Comparison of ENCODE assay signal across 35 cellular contexts in the genomic region with DNA sequence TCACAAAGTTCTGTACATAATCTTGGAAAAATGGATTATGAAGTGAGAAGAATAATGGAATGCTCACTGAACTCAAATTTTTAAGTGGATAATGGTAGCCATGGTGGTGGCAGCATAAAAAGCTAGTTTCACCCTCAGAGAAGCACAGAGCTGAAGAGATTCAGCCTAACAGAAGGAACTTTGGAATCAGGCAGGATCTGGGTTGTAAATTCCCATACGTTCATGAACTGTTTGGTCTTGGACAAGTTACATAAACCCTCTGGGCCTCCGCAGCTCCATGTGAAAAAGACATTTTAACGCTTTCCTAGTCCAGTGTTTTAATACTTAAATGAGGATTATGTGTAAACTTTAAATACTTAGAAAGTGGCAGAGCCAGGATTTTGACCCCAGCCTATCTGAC.
"Had no signal": no experiment of that assay in that cellular context is flagged by ENCODE, and none has a peak within 500 bp of the region (broad histone marks: within the 10 kb centered on the region; RNA-seq: fewer than 3 reads in every experiment).

No MANE protein-coding gene starts in this region.

- H3K27me3 Mint-ChIP-seq: dendritic cell treated with granulocyte-macrophage colony-stimulating factor and Interleukin-4, amounts not matched to agents 40 ng/mL and 50 ng/mL, for 4 days had no signal

- H3K9me3 Mint-ChIP-seq: activated CD4-positive, alpha-beta memory T cell treated with anti-CD3 and anti-CD28 coated beads for 36 hours; activated CD4-positive, alpha-beta T cell treated with anti-CD3 and anti-CD28 coated beads, Interleukin-2, amount 10 ng/mL, durations not matched to agents 24 days and 14 days; activated naive CD4-positive, alpha-beta T cell treated with anti-CD3 and anti-CD28 coated beads, Interleukin-2, amount 10 ng/mL, durations not matched to agents 7 days and 5 days; activated naive CD8-positive, alpha-beta T cell treated with anti-CD3 and anti-CD28 coated beads, Interleukin-2, amount 10 ng/mL, durations not matched to agents 7 days and 5 days; activated T-cell treated with anti-CD3 and anti-CD28 coated beads, Interleukin-2, amount 50 U/mL, for 72 hours; T-helper 2 cell treated with Interferon-gamma antibody and Interleukin-4, amounts not matched to agents 5 μg/mL and 100 μg/mL, for 36 hours had no signal

- H3K27ac Mint-ChIP-seq: activated CD4-positive, alpha-beta memory T cell treated with anti-CD3 and anti-CD28 coated beads for 36 hours; activated CD4-positive, alpha-beta T cell treated with anti-CD3 and anti-CD28 coated beads for 36 hours; activated CD4-positive, alpha-beta T cell treated with anti-CD3 and anti-CD28 coated beads, Interleukin-2, amount 10 ng/mL, durations not matched to agents 24 days and 14 days; activated CD8-positive, alpha-beta memory T cell treated with anti-CD3 and anti-CD28 coated beads, Interleukin-2, amount 10 ng/mL, durations not matched to agents 7 days and 5 days; activated CD8-positive, alpha-beta T cell treated with anti-CD3 and anti-CD28 coated beads, Interleukin-2, amount 10 ng/mL, durations not matched to agents 7 days and 5 days; activated naive CD4-positive, alpha-beta T cell treated with anti-CD3 and anti-CD28 coated beads, Interleukin-2, amount 10 ng/mL, durations not matched to agents 7 days and 5 days; activated naive CD4-positive, alpha-beta T cell treated with anti-CD3 and anti-CD28 coated beads, Interleukin-2, amount 50 U/mL, for 72 hours; activated naive CD8-positive, alpha-beta T cell treated with anti-CD3 and anti-CD28 coated beads, Interleukin-2, amount 10 ng/mL, durations not matched to agents 7 days and 5 days; activated T-cell treated with anti-CD3 and anti-CD28 coated beads, Interleukin-2, amount 50 U/mL, for 72 hours; brain; dendritic cell treated with granulocyte-macrophage colony-stimulating factor and Interleukin-4, amounts not matched to agents 40 ng/mL and 50 ng/mL, for 4 days; T-helper 17 cell; T-helper 2 cell treated with Interferon-gamma antibody and Interleukin-4, amounts not matched to agents 5 μg/mL and 100 μg/mL, for 36 hours had no signal

- H3K27me3 ChIP-seq: ascending aorta, breast epithelium, cardiac muscle cell, dorsolateral prefrontal cortex, esophagus muscularis mucosa, gastrocnemius medialis had no signal

- H3K4me1 Mint-ChIP-seq: activated CD4-positive, alpha-beta T cell treated with anti-CD3 and anti-CD28 coated beads for 36 hours; activated CD4-positive, alpha-beta T cell treated with anti-CD3 and anti-CD28 coated beads, Interleukin-2, amount 10 ng/mL, durations not matched to agents 24 days and 14 days; activated CD8-positive, alpha-beta memory T cell treated with anti-CD3 and anti-CD28 coated beads, Interleukin-2, amount 10 ng/mL, durations not matched to agents 7 days and 5 days; activated naive CD4-positive, alpha-beta T cell treated with anti-CD3 and anti-CD28 coated beads, Interleukin-2, amount 10 ng/mL, durations not matched to agents 7 days and 5 days; activated naive CD8-positive, alpha-beta T cell treated with anti-CD3 and anti-CD28 coated beads, Interleukin-2, amount 10 ng/mL, durations not matched to agents 7 days and 5 days had no signal

- H3K9me3 ChIP-seq: ascending aorta, breast epithelium, esophagus muscularis mucosa, gastrocnemius medialis, heart left ventricle had no signal

- H3K36me3 ChIP-seq: ascending aorta, breast epithelium, cardiac muscle cell, esophagus muscularis mucosa, gastrocnemius medialis, heart left ventricle had no signal

- H3K4me3 Mint-ChIP-seq: activated CD4-positive, alpha-beta memory T cell treated with anti-CD3 and anti-CD28 coated beads for 36 hours; activated CD4-positive, alpha-beta T cell treated with anti-CD3 and anti-CD28 coated beads for 36 hours; activated CD4-positive, alpha-beta T cell treated with anti-CD3 and anti-CD28 coated beads, Interleukin-2, amount 10 ng/mL, durations not matched to agents 24 days and 14 days; activated CD8-positive, alpha-beta memory T cell treated with anti-CD3 and anti-CD28 coated beads, Interleukin-2, amount 10 ng/mL, durations not matched to agents 7 days and 5 days; activated CD8-positive, alpha-beta T cell treated with anti-CD3 and anti-CD28 coated beads, Interleukin-2, amount 10 ng/mL, durations not matched to agents 7 days and 5 days; activated naive CD4-positive, alpha-beta T cell treated with anti-CD3 and anti-CD28 coated beads, Interleukin-2, amount 10 ng/mL, durations not matched to agents 7 days and 5 days; activated naive CD8-positive, alpha-beta T cell treated with anti-CD3 and anti-CD28 coated beads, Interleukin-2, amount 10 ng/mL, durations not matched to agents 7 days and 5 days; activated T-cell treated with anti-CD3 and anti-CD28 coated beads, Interleukin-2, amount 50 U/mL, for 72 hours; brain; dendritic cell treated with granulocyte-macrophage colony-stimulating factor and Interleukin-4, amounts not matched to agents 40 ng/mL and 50 ng/mL, for 4 days; T-helper 17 cell; T-helper 2 cell treated with Interferon-gamma antibody and Interleukin-4, amounts not matched to agents 5 μg/mL and 100 μg/mL, for 36 hours had no signal

- H3K36me3 Mint-ChIP-seq: activated CD4-positive, alpha-beta memory T cell treated with anti-CD3 and anti-CD28 coated beads for 36 hours; activated CD8-positive, alpha-beta memory T cell treated with anti-CD3 and anti-CD28 coated beads, Interleukin-2, amount 10 ng/mL, durations not matched to agents 7 days and 5 days; activated naive CD4-positive, alpha-beta T cell treated with anti-CD3 and anti-CD28 coated beads, Interleukin-2, amount 10 ng/mL, durations not matched to agents 7 days and 5 days; activated naive CD8-positive, alpha-beta T cell treated with anti-CD3 and anti-CD28 coated beads, Interleukin-2, amount 10 ng/mL, durations not matched to agents 7 days and 5 days had no signal

- H3K4me1 ChIP-seq: ascending aorta, breast epithelium, esophagus muscularis mucosa, foreskin keratinocyte, gastrocnemius medialis, heart left ventricle had no signal

- H3K4me3 ChIP-seq: ascending aorta, breast epithelium, cardiac muscle cell, coronary artery, dorsolateral prefrontal cortex, esophagus muscularis mucosa, gastrocnemius medialis, heart left ventricle had no signal

- H3K27ac ChIP-seq: ascending aorta, breast epithelium, cardiac muscle cell, coronary artery, dorsolateral prefrontal cortex, esophagus muscularis mucosa, foreskin keratinocyte, gastrocnemius medialis, heart left ventricle had no signal

- DNase-seq: activated CD4-positive, alpha-beta memory T cell treated with anti-CD3 and anti-CD28 coated beads for 36 hours; activated CD4-positive, alpha-beta T cell treated with anti-CD3 and anti-CD28 coated beads for 36 hours; activated CD4-positive, alpha-beta T cell treated with anti-CD3 and anti-CD28 coated beads, Interleukin-2, amount 10 ng/mL, durations not matched to agents 24 days and 14 days; activated CD4-positive, CD25-positive, alpha-beta regulatory T cell; activated CD4-positive, CD25-positive, alpha-beta regulatory T cell treated with anti-CD3 and anti-CD28 coated beads, Interleukin-2, amount 50 U/mL, for 72 hours; activated CD8-positive, alpha-beta memory T cell treated with anti-CD3 and anti-CD28 coated beads, Interleukin-2, amount 10 ng/mL, durations not matched to agents 7 days and 5 days; activated CD8-positive, alpha-beta memory T cell treated with anti-CD3 and anti-CD28 coated beads, Interleukin-2, amount 50 U/mL, for 4 hours; activated CD8-positive, alpha-beta T cell treated with anti-CD3 and anti-CD28 coated beads, Interleukin-2, amount 10 ng/mL, durations not matched to agents 7 days and 5 days; activated gamma-delta T cell; activated naive CD4-positive, alpha-beta T cell; activated naive CD4-positive, alpha-beta T cell treated with anti-CD3 and anti-CD28 coated beads, Interleukin-2, amount 10 ng/mL, durations not matched to agents 7 days and 5 days; activated naive CD8-positive, alpha-beta T cell treated with anti-CD3 and anti-CD28 coated beads, Interleukin-2, amount 10 ng/mL, durations not matched to agents 7 days and 5 days; activated T-cell treated with anti-CD3 and anti-CD28 coated beads, Interleukin-2, amount 50 U/mL, for 1 hour; activated T-cell treated with anti-CD3 and anti-CD28 coated beads, Interleukin-2, amount 50 U/mL, for 72 hours; central memory CD4-positive, alpha-beta T cell; cerebellar nuclear complex; dorsolateral prefrontal cortex; effector memory CD4-positive, alpha-beta T cell; erythroblast; gastrocnemius medialis; glutamatergic neuron; heart left ventricle; T-helper 1 cell; T-helper 17 cell; T1000 had no signal
